Comparison of ENCODE assay signal across 5 cellular contexts in the genomic region with DNA sequence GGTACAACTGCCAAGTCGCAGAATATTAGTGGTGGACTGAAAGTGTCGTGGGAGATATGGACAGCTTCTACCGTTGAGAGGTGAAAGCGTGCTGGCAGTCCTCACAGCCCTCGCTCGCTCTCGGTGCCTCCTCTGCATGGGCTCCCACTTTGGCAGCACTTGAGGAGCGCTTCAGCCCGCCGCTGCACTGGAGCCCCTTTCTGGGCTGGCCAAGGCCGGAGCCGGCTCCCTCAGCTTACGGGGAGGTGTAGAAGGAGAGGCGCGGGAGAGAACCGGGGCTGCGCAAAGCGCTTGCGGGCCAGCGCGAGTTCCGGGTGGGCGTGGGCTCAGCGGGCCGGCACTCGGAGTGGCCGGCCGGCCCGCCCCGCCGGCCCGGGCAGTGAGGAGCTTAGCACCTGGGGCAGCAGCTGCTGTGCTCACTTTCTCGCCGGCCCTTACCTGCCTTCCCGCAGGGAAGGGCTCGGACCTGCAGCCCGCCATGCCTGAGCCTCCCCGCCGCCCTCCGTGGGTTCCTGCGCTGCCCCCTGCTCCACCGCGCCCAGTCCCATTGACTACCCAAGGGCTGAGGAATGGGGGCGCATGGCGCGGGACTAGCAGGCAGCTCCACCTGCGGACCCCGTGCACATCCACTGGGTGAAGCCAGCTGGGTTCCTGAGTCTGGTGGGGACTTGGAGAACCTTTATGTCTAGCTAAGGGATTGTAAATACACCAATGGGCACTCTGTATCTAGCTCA.
"Had no signal": no experiment of that assay in that cellular context is flagged by ENCODE, and none has a peak within 500 bp of the region (broad histone marks: within the 10 kb centered on the region; RNA-seq: fewer than 3 reads in every experiment).

No MANE protein-coding gene starts in this region.

- H3K4me3 Mint-ChIP-seq: H9 had no signal

- H3K9ac ChIP-seq: GM23248 had no signal

- H2AFZ ChIP-seq: GM23248 had no signal

- ATAC-seq: K562 had no signal

- H3K4me3 ChIP-seq: GM23248, K562 had no signal

- DNase-seq: GM23248, H9, HCEC 1CT, IMR-90 had no signal

- H3K4me1 Mint-ChIP-seq: H9 had no signal

- H3K27ac ChIP-seq: GM23248 had no signal
